ENCODE assay signal across 11 cellular contexts in genomic region chr1:2577565-2578075, GRCh38. TPM values are rescaled to one million over a fixed set of nuclear protein-coding genes. Genes with fewer than 3 reads are reported as not detected.
DNase-seq lines count a peak whose midpoint lies in the region; ATAC-seq and TF ChIP-seq lines count a peak whose summit lies in the region.
"Not testable (repeated sequence)": the region's sequence is repeated elsewhere in the genome, so short reads cannot be mapped to it uniquely, and the experiment has no call there.
"Had no signal": no experiment of that assay in that cellular context is flagged by ENCODE, and none has a peak within 500 bp of the region (broad histone marks: within the 10 kb centered on the region; RNA-seq: fewer than 3 reads in every experiment).

No MANE protein-coding gene starts in this region.

- not testable (repeated sequence) for TF ChIP-seq CTCF in liver (IDR thresholded peaks at IDR 0.05; ENCODE audit: low read depth, low read length, missing input control)

- H4K20me1 ChIP-seq in BLaER1 treated with 17β-estradiol and CSF1 and Interleukin-3, amounts not matched to agents 10 nM and 100 nM, result not testable (repeated sequence)

- H3K9me3 ChIP-seq in BLaER1 treated with 17β-estradiol and CSF1 and Interleukin-3, amounts not matched to agents 10 nM and 100 nM (replicated peaks in 1 of 11), result peaks cover 12 to 21% (median 17%) of the 10 kb centered on the region in 11 experiments
- H3K9me3 ChIP-seq in liver (ENCODE audit: control insufficient read depth in 4 of 4, low read length in 3 of 4), result not testable (repeated sequence)

- H3K4me1 ChIP-seq in BLaER1 treated with 17β-estradiol and CSF1 and Interleukin-3, amounts not matched to agents 10 nM and 100 nM, result peaks cover 75 to 100% (median 75%) of the 10 kb centered on the region in 10 experiments
- H3K4me1 ChIP-seq in liver (ENCODE audit: control insufficient read depth in 4 of 4, insufficient read depth in 4 of 4, low read length in 3 of 4), result peaks cover 3 to 26% (median 19%) of the 10 kb centered on the region in 4 donors

- ATAC-seq in HG02588 (IDR thresholded peaks at IDR 0.05; ENCODE audit: unreplicated experiment), result peak; percentile 29
- peak; percentile 31 for ATAC-seq in HG03442 (IDR thresholded peaks at IDR 0.05; ENCODE audit: unreplicated experiment)

- peak; percentile 46 to 57 for DNase-seq in activated CD4-positive, alpha-beta T cell treated with anti-CD3 and anti-CD28 coated beads, Interleukin-2, amount 50 U/mL, for 4 hours
- DNase-seq in central memory CD4-positive, alpha-beta T cell, result peak; percentile 53
- peak; percentile 52 for DNase-seq in stimulated activated CD4-positive, alpha-beta T cell treated with anti-CD3 and anti-CD28 coated beads, Interleukin-1b, Interleukin-23, amount 100 ng/mL, for 48 hours

- in situ Hi-C loops in GM18951 (cut with MboI; ENCODE audit: low sequenced_read_pairs, unreplicated experiment), result not testable (repeated sequence)

- H3K4me2 ChIP-seq in BLaER1 treated with 17β-estradiol and CSF1 and Interleukin-3, amounts not matched to agents 10 nM and 100 nM, result peak overlapping the region; percentile 88 to 100 (median 98)

- H3K4me3 ChIP-seq in BLaER1 treated with 17β-estradiol and CSF1 and Interleukin-3, amounts not matched to agents 10 nM and 100 nM, result peak overlapping the region in 9 of 10 experiments; percentile 12 to 63 (median 36); a peak in 11 of 20 replicates
- H3K4me3 ChIP-seq in liver (ENCODE audit: low read depth in 1 of 3, low read length in 3 of 3), result not testable (repeated sequence)

- WGBS in liver, result 78% methylated on average over 19 of the region's 23 CpGs

- not testable (repeated sequence) for H3K27me3 ChIP-seq in BLaER1 treated with 17β-estradiol and CSF1 and Interleukin-3, amounts not matched to agents 10 nM and 100 nM; liver (ENCODE audit: control insufficient read depth in 4 of 4, insufficient read depth in 4 of 4, low read length in 3 of 4)

- H3K9ac ChIP-seq in BLaER1 treated with 17β-estradiol and CSF1 and Interleukin-3, amounts not matched to agents 10 nM and 100 nM, result peak overlapping the region; percentile 63 to 79 (median 74); a peak in 21 of 22 replicates
- H3K9ac ChIP-seq in liver (ENCODE audit: low read depth in 1 of 2, low read length in 2 of 2), result peak overlapping the region; percentile 39 to 55

- H3K27ac ChIP-seq in BLaER1 treated with 17β-estradiol and CSF1 and Interleukin-3, amounts not matched to agents 10 nM and 100 nM, result peak overlapping the region; percentile 74 to 90 (median 86)
- peak overlapping the region; percentile 89 to 93 for H3K27ac ChIP-seq in liver (ENCODE audit: low read depth in 1 of 2, low read length in 2 of 2)

- peak; percentile 25 for TF ChIP-seq POLR2A in GM18951 (IDR thresholded peaks at IDR 0.05; ENCODE audit: extremely low read depth, insufficient read depth, insufficient read length)

- TF ChIP-seq RAD21 in liver (IDR thresholded peaks at IDR 0.05), result not testable (repeated sequence)

- not testable (repeated sequence) for H3K36me3 ChIP-seq in BLaER1 treated with 17β-estradiol and CSF1 and Interleukin-3, amounts not matched to agents 10 nM and 100 nM; liver (ENCODE audit: control insufficient read depth in 4 of 4, insufficient read depth in 3 of 4, low read depth in 1 of 4, low read length in 3 of 4)

RNA-seq across cellular contexts. Expression of gene PRXL2B, which starts 9.0 kb away (rescaled TPM):
- 10 to 100 TPM in 1 of 2 donors, 1 to 10 TPM in 1; 4.6 to 10.2 TPM for total RNA-seq in liver
- polyA plus RNA-seq in liver, result 10 to 100 TPM in 1 of 2 donors, 1 to 10 TPM in 1; 6.0 to 10.2 TPM

RNA-seq across cellular contexts. Expression of gene TNFRSF14, which starts 21.4 kb away (rescaled TPM):
- 10 to 100 TPM; 14.8 to 28.9 TPM for total RNA-seq in liver
- 10 to 100 TPM; 29.2 to 38.1 TPM for polyA plus RNA-seq in liver

RNA-seq across cellular contexts. Expression of gene HES5, which starts 47.6 kb away (rescaled TPM):
- under 1 TPM; 0.08 to 0.93 TPM for total RNA-seq in liver
- polyA plus RNA-seq in liver, result not detected
- total RNA-seq: A172, cardiac muscle cell, lung microvascular endothelial cell had no signal
- polyA plus RNA-seq: cardiac muscle cell had no signal

RNA-seq across cellular contexts. Expression of gene PANK4, which starts 51.2 kb away (rescaled TPM):
- total RNA-seq in liver, result 10 to 100 TPM; 13.6 to 26.8 TPM
- polyA plus RNA-seq in liver, result 10 to 100 TPM in 1 of 2 donors, 1 to 10 TPM in 1; 6.2 to 11.6 TPM

RNA-seq across cellular contexts. Expression of gene MMEL1, which starts 55.2 kb away (rescaled TPM):
- total RNA-seq in liver, result under 1 TPM in 1 of 2 donors, not detected in 1; under 0.01 TPM
- polyA plus RNA-seq in liver, result under 1 TPM in 1 of 2 donors, not detected in 1; 0.42 TPM
- total RNA-seq: A172, cardiac muscle cell had no signal
- polyA plus RNA-seq: cardiac muscle cell had no signal
